Comparison of ENCODE assay signal across 21 cellular contexts in genomic region chr4:2968381-2968780, GRCh38. TPM values are rescaled to one million over a fixed set of nuclear protein-coding genes. Genes with fewer than 3 reads are reported as not detected.
DNase-seq lines count a peak whose midpoint lies in the region; ATAC-seq and TF ChIP-seq lines count a peak whose summit lies in the region.
"Had no signal": no experiment of that assay in that cellular context is flagged by ENCODE, and none has a peak within 500 bp of the region (broad histone marks: within the 10 kb centered on the region; RNA-seq: fewer than 3 reads in every experiment).

No MANE protein-coding gene starts in this region.

- BruUV-seq in mammary epithelial cell (replicated peaks; lab: Mats Ljungman, UMichigan) (no TSS peak), MCF 10A (replicated peaks; lab: Mats Ljungman, UMichigan) (no TSS peak)

- H3K4me1 Mint-ChIP-seq in MCF 10A (ENCODE audit: insufficient read depth, unreplicated experiment), result peaks cover 7% of the 10 kb centered on the region

- H3K4me3 ChIP-seq in mammary epithelial cell (replicated peaks in 1 of 3; ENCODE audit: insufficient read depth in 1 of 3, low read depth in 2 of 3, low read length in 3 of 3) (no peak overlapping the region), retinal pigment epithelial cell (ENCODE audit: low read length) (no peak overlapping the region), heart left ventricle (no peak overlapping the region), ovary (no peak overlapping the region)

- H3K36me3 Mint-ChIP-seq in MCF 10A (ENCODE audit: insufficient read depth, unreplicated experiment), result peaks cover 14% of the 10 kb centered on the region

- TF ChIP-seq EP300 in ovary (IDR thresholded peaks at IDR 0.05), result no peak

- WGBS in mammary epithelial cell (ENCODE audit: low coverage, missing lambda C conversion rate), result 58% methylated on average over 3 of the region's 3 CpGs
- WGBS in heart left ventricle, 4 donors, result 73 to 79% (median 77%) methylated on average over 3 of the region's 3 CpGs
- WGBS in ovary, 3 donors, result 62 to 68% (median 66%) methylated on average over 3 of the region's 3 CpGs

- H3K9me3 Mint-ChIP-seq in MCF 10A (ENCODE audit: unreplicated experiment), result no peaks in the 10 kb centered on the region

- dilution Hi-C loops in mammary epithelial cell (cut with HindIII; ENCODE audit: low sequenced_read_pairs), result no loop called here

- POLR2A ChIA-PET in MCF 10A (lab: Yijun Ruan, JAX), result no interaction called here

- TF ChIP-seq POLR2A in heart left ventricle (IDR thresholded peaks at IDR 0.05) (no peak), ovary (IDR thresholded peaks at IDR 0.05) (no peak)

- no peaks in the 10 kb centered on the region for H3K36me3 ChIP-seq in mammary epithelial cell (ENCODE audit: insufficient read depth, low read length)
- no peaks in the 10 kb centered on the region for H3K36me3 ChIP-seq in heart left ventricle
- H3K36me3 ChIP-seq in ovary, result no peaks in the 10 kb centered on the region
- H3K36me3 ChIP-seq: BE2C had no signal

- H3K27me3 ChIP-seq in mammary epithelial cell (ENCODE audit: insufficient read depth, low read length) (no peaks in the 10 kb centered on the region), heart left ventricle (no peaks in the 10 kb centered on the region), ovary (no peaks in the 10 kb centered on the region)
- H3K27me3 ChIP-seq: BE2C had no signal

- TF ChIP-seq CTCF in mammary epithelial cell (conservative IDR thresholded peaks at IDR 0.05 in 1 of 2, IDR thresholded peaks at IDR 0.05 in 1 of 2; ENCODE audit: extremely low read depth in 1 of 2, insufficient read depth in 1 of 2, low read depth in 1 of 2, low read length in 2 of 2), result no peak
- no peak for TF ChIP-seq CTCF in MCF 10A (IDR thresholded peaks at IDR 0.05; ENCODE audit: unreplicated experiment)
- no peak for TF ChIP-seq CTCF in retinal pigment epithelial cell (conservative IDR thresholded peaks at IDR 0.05; ENCODE audit: low read depth, low read length)
- TF ChIP-seq CTCF in heart left ventricle (IDR thresholded peaks at IDR 0.05), result no peak
- no peak for TF ChIP-seq CTCF in ovary (IDR thresholded peaks at IDR 0.05)

- no peaks in the 10 kb centered on the region for H4K20me1 ChIP-seq in mammary epithelial cell (ENCODE audit: insufficient read depth, low read length)

- DNase-seq in mammary epithelial cell (peak; percentile 4), MCF 10A (ENCODE audit: unreplicated experiment) (no peak), dermis blood vessel endothelial cell (peak; percentile 70), kidney tubule cell (ENCODE audit: low spot score) (peak; percentile 29), retinal pigment epithelial cell (ENCODE audit: low read depth) (peak; percentile 38), heart left ventricle (no peak), ovary (no peak)
- DNase-seq in effector CD8-positive, alpha-beta T cell (lab: John Stamatoyannopoulos, UW), result no peak
- DNase-seq: BE2C, Karpas-422, MV-4-11, NCI-H1105 treated with DMSO at 0.1 percent for 48 hours, NCI-H146, NCI-H1930, NCI-H526 treated with DMSO at 0.1 percent for 48 hours, SHP77 had no signal

- intact Hi-C loops in mammary epithelial cell (cut with micrococcal nuclease) (no loop called here), MCF 10A (cut with micrococcal nuclease) (no loop called here), heart left ventricle (cut with DNase I) (loop anchor here in 4 of 10 donors (5.0 to 10.0 kb wide), 4 partner anchors 64 to 724 kb away; partner anchors contain the start of genes CFAP99 (in 2 of the 4), ZFYVE28 (in 2 of the 4), HAUS3 (in 1 of the 4) and POLN (in 1 of the 4)), ovary (cut with DNase I) (no loop called here)

- no peak for ATAC-seq in heart left ventricle
- ATAC-seq: HepG2, Panc1 had no signal

- H3K27ac ChIP-seq in mammary epithelial cell (ENCODE audit: insufficient read depth, low read depth, low read length) (no peak overlapping the region), heart left ventricle (no peak overlapping the region), ovary (no peak overlapping the region)
- H3K27ac ChIP-seq: 22Rv1, RWPE1 had no signal

- H3K9ac ChIP-seq in mammary epithelial cell (ENCODE audit: insufficient read depth, low read length), result no peak overlapping the region

- CTCF ChIA-PET in mammary epithelial cell (lab: Charles Lee; ENCODE audit: low non-redundant PET), result no interaction called here
- CTCF ChIA-PET in MCF 10A (lab: Yijun Ruan, JAX), result interaction anchor here (0.6 to 2.7 kb wide), 4 partner anchors 9 to 114 kb away, joined by 3 to 15 read pairs (median 4); no protein-coding TSS in a partner anchor

- peaks cover 5% of the 10 kb centered on the region for H3K4me1 ChIP-seq in mammary epithelial cell (ENCODE audit: insufficient read depth, low read length)
- H3K4me1 ChIP-seq in heart left ventricle, result peaks cover 0 to 14% (median 8%) of the 10 kb centered on the region in 12 donors
- H3K4me1 ChIP-seq in ovary (ENCODE audit: insufficient read depth), result peaks cover 2% of the 10 kb centered on the region
- H3K4me1 ChIP-seq: BE2C had no signal

- peaks cover 12% of the 10 kb centered on the region for H3K79me2 ChIP-seq in mammary epithelial cell (ENCODE audit: insufficient read depth, low read length)

- H3K27me3 Mint-ChIP-seq in MCF 10A (ENCODE audit: insufficient read depth, unreplicated experiment), result no peaks in the 10 kb centered on the region

- H3K27ac Mint-ChIP-seq in MCF 10A (ENCODE audit: low read depth, unreplicated experiment), result no peak overlapping the region
- H3K27ac Mint-ChIP-seq: CD14-positive monocyte had no signal

- H3K4me2 ChIP-seq in mammary epithelial cell (ENCODE audit: insufficient read depth, low read depth, low read length), result no peak overlapping the region

- H2AFZ ChIP-seq in mammary epithelial cell (ENCODE audit: low read depth, low read length), result no peak overlapping the region

- no peak overlapping the region for H3K4me3 Mint-ChIP-seq in MCF 10A (ENCODE audit: unreplicated experiment)
- H3K4me3 Mint-ChIP-seq: CD14-positive monocyte had no signal

- H3K9me3 ChIP-seq in mammary epithelial cell (replicated peaks; ENCODE audit: insufficient read depth, low read length), result no peaks in the 10 kb centered on the region
- H3K9me3 ChIP-seq in heart left ventricle, result no peaks in the 10 kb centered on the region
- H3K9me3 ChIP-seq in ovary, result no peaks in the 10 kb centered on the region
- H3K9me3 ChIP-seq: BE2C had no signal

- in situ Hi-C loops in mammary epithelial cell (cut with MboI; ENCODE audit: low sequenced_read_pairs in 2 of 2), result no loop called here

RNA-seq across cellular contexts. Expression of gene GRK4, which starts 5.0 kb away (rescaled TPM):
- total RNA-seq in mammary epithelial cell (1 to 10 TPM; 5.4 to 6.8 TPM), MCF 10A (2022) (4.5 and 5.9 TPM in 2 replicates), dermis blood vessel endothelial cell (3.4 and 4.4 TPM in 2 replicates), heart left ventricle (10 to 100 TPM in 2 of 9 donors, 1 to 10 TPM in 7; 4.9 to 11.8 (median 9.3) TPM), ovary (10 to 100 TPM in 2 of 7 donors, 1 to 10 TPM in 5; 5.1 to 17.6 (median 6.9) TPM)
- polyA plus RNA-seq in mammary epithelial cell (2.1 TPM), heart left ventricle (10 to 100 TPM in 1 of 2 donors, 1 to 10 TPM in 1; 5.3 to 12.0 TPM), ovary (1 to 10 TPM; 3.3 to 7.9 TPM)
- not detected for polyA minus RNA-seq in mammary epithelial cell

RNA-seq across cellular contexts. Expression of gene NOP14, which starts 5.2 kb away (rescaled TPM):
- total RNA-seq in mammary epithelial cell (10 to 100 TPM; 22.8 to 40.0 TPM), MCF 10A (2022) (44.0 and 65.6 TPM in 2 replicates), dermis blood vessel endothelial cell (18.5 and 32.4 TPM in 2 replicates), heart left ventricle (10 to 100 TPM; 11.4 to 21.5 (median 15.8) TPM), ovary (10 to 100 TPM; 13.6 to 39.7 (median 28.3) TPM)
- polyA plus RNA-seq in mammary epithelial cell (16.1 TPM), heart left ventricle (10 to 100 TPM; 11.7 to 26.0 TPM), ovary (10 to 100 TPM; 18.3 to 30.9 TPM)
- 37.5 TPM for polyA minus RNA-seq in mammary epithelial cell

Comparison
In these comparisons a context has a peak if more than half of its experiments do, and no peak if none do; other contexts are left out.
1. DNase-seq: peak in mammary epithelial cell (single experiment), dermis blood vessel endothelial cell (single experiment), kidney tubule cell (single experiment) and retinal pigment epithelial cell (single experiment); none in MCF 10A (single experiment), heart left ventricle (0 of 5), effector CD8-positive, alpha-beta T cell (single experiment) and ovary (0 of 5).